ENCODE assay signal across 20 cellular contexts in genomic region chr16:56113223-56113622, GRCh38.
DNase-seq lines count a peak whose midpoint lies in the region; ATAC-seq and TF ChIP-seq lines count a peak whose summit lies in the region.
"Had no signal": no experiment of that assay in that cellular context is flagged by ENCODE, and none has a peak within 500 bp of the region (broad histone marks: within the 10 kb centered on the region; RNA-seq: fewer than 3 reads in every experiment).

No MANE protein-coding gene starts in this region.

- H3K27me3 ChIP-seq in heart left ventricle: no peaks in the 10 kb centered on the region
- H3K27me3 ChIP-seq in thyroid gland: no peaks in the 10 kb centered on the region

- peak; percentile 55 for DNase-seq in Right ventricle myocardium superior
- DNase-seq in heart left ventricle: no peak
- peak; percentile 62 for DNase-seq in NCI-H69 (lab: John Stamatoyannopoulos, UW)
- DNase-seq in iPS-NIHi7 (ENCODE audit: extremely low spot score): peak; percentile 58
- peak; percentile 25 to 38 for DNase-seq in thyroid gland
- DNase-seq in omental fat pad (ENCODE audit: low spot score): no peak
- no peak for DNase-seq in activated naive CD4-positive, alpha-beta T cell treated with anti-CD3 and anti-CD28 coated beads, Interleukin-2, amount 50 U/mL, for 16 hours
- DNase-seq: C1 segment of cervical spinal cord, DMS79 treated with DMSO at 0.1 percent for 48 hours, GDM1, HCEC 1CT, KBM-7, MV-4-11, NCI-H1417, NCI-H187 treated with DMSO at 0.1 percent for 48 hours, NCI-H2171 treated with DMSO at 0.1 percent for 48 hours, NCI-H510A had no signal

- H3K9me3 ChIP-seq in heart left ventricle (no peaks in the 10 kb centered on the region), thyroid gland (no peaks in the 10 kb centered on the region)
- H3K9me3 ChIP-seq: A549 had no signal

- TF ChIP-seq CTCF in heart left ventricle (IDR thresholded peaks at IDR 0.05): no peak
- TF ChIP-seq CTCF in thyroid gland (IDR thresholded peaks at IDR 0.05): no peak
- TF ChIP-seq CTCF in omental fat pad (IDR thresholded peaks at IDR 0.05): no peak

- TF ChIP-seq POLR2A in heart left ventricle (IDR thresholded peaks at IDR 0.05) (no peak), thyroid gland (IDR thresholded peaks at IDR 0.05) (no peak)

- ATAC-seq in Right ventricle myocardium superior (ENCODE audit: poor library complexity) (peak; percentile 44), heart left ventricle (no peak), omental fat pad (ENCODE audit: low FRiP score) (no peak)
- ATAC-seq: A549, GM12878 had no signal

- no peak overlapping the region for H3K27ac ChIP-seq in heart left ventricle
- no peak overlapping the region for H3K27ac ChIP-seq in thyroid gland
- H3K27ac ChIP-seq: A549, HL-60 had no signal

- no peaks in the 10 kb centered on the region for H3K36me3 ChIP-seq in heart left ventricle
- H3K36me3 ChIP-seq in thyroid gland: no peaks in the 10 kb centered on the region

- H3K4me3 ChIP-seq in heart left ventricle (no peak overlapping the region), thyroid gland (replicated peaks in 1 of 3) (no peak overlapping the region)
- H3K4me3 ChIP-seq: A549, GM12878 had no signal

- H3K4me1 ChIP-seq in heart left ventricle (peaks cover 0 to 12% (median 0%) of the 10 kb centered on the region in 12 donors), thyroid gland (no peaks in the 10 kb centered on the region)
- H3K4me1 ChIP-seq: A549 had no signal

- intact Hi-C loops in Right ventricle myocardium superior (cut with DNase I) (no loop called here), heart left ventricle (cut with DNase I) (no loop called here), thyroid gland (cut with DNase I) (no loop called here)

- 30 to 46% (median 38%) methylated on average over 2 of the region's 2 CpGs for WGBS in heart left ventricle, 4 donors
- WGBS in thyroid gland, 2 donors: 38 to 40% methylated on average over 2 of the region's 2 CpGs

Comparison
In these comparisons a context has a peak if more than half of its experiments do, and no peak if none do; other contexts are left out.
1. DNase-seq: peak in Right ventricle myocardium superior (single experiment), NCI-H69 (single experiment), iPS-NIHi7 (single experiment) and thyroid gland (2 of 2); none in heart left ventricle (0 of 5), omental fat pad (single experiment) and activated naive CD4-positive, alpha-beta T cell treated with anti-CD3 and anti-CD28 coated beads, Interleukin-2, amount 50 U/mL, for 16 hours (single experiment).